ENCODE assay signal across 19 cellular contexts in genomic region chr11:131530411-131530810, GRCh38.
DNase-seq lines count a peak whose midpoint lies in the region; ATAC-seq and TF ChIP-seq lines count a peak whose summit lies in the region.
"Had no signal": no experiment of that assay in that cellular context is flagged by ENCODE, and none has a peak within 500 bp of the region (broad histone marks: within the 10 kb centered on the region; RNA-seq: fewer than 3 reads in every experiment).

No MANE protein-coding gene starts in this region.

- no peaks in the 10 kb centered on the region for H3K36me3 ChIP-seq in neural progenitor cell
- H3K36me3 ChIP-seq: SJSA1 had no signal

- H3K4me1 Mint-ChIP-seq in neural progenitor cell = peaks cover 51% of the 10 kb centered on the region
- H3K4me1 Mint-ChIP-seq: CD8-positive, alpha-beta memory T cell had no signal

- H3K4me3 Mint-ChIP-seq in neural progenitor cell = no peak overlapping the region
- H3K4me3 Mint-ChIP-seq: CD8-positive, alpha-beta memory T cell; HFFc6; IgD-negative memory B cell had no signal

- H3K27me3 ChIP-seq in neural progenitor cell = no peaks in the 10 kb centered on the region
- H3K27me3 ChIP-seq: SJSA1 had no signal

- no peak for TF ChIP-seq CTCF in neural progenitor cell (IDR thresholded peaks at IDR 0.05)

- no peak overlapping the region for H2AFZ ChIP-seq in neural progenitor cell (replicated peaks)

- no peaks in the 10 kb centered on the region for H4K20me1 ChIP-seq in neural progenitor cell (ENCODE audit: low read depth)

- H3F3A ChIP-seq in neural progenitor cell (ENCODE audit: low read depth) = peaks cover 6% of the 10 kb centered on the region

- DNase-seq in astrocyte of the hippocampus (ENCODE audit: low read depth, low spot score) (peak; percentile 62), hippocampal formation (lab: John Stamatoyannopoulos, UW) (peak; percentile 54 to 87), neural progenitor cell (ENCODE audit: low spot score) (no peak), SHP77 (lab: John Stamatoyannopoulos, UW) (no peak)
- DNase-seq: CD8-positive, alpha-beta memory T cell; DMS79; H7; HFFc6; Karpas-422; NCI-H1436; NCI-H1930; NCI-H345; NCI-H524 treated with DMSO at 0.1 percent for 48 hours; PC-3 had no signal

- no peaks in the 10 kb centered on the region for H3K79me2 ChIP-seq in neural progenitor cell (ENCODE audit: low read depth)

- no peak overlapping the region for H3K4me3 ChIP-seq in neural progenitor cell
- H3K4me3 ChIP-seq: SJSA1 had no signal

- no peaks in the 10 kb centered on the region for H3K9me3 ChIP-seq in neural progenitor cell (ENCODE audit: low read depth)
- H3K9me3 ChIP-seq: SJSA1 had no signal

- no peak overlapping the region for H3K9ac ChIP-seq in neural progenitor cell

- H3K4me2 ChIP-seq in neural progenitor cell = no peak overlapping the region

- no peaks in the 10 kb centered on the region for H3K9me3 Mint-ChIP-seq in neural progenitor cell
- H3K9me3 Mint-ChIP-seq: HFFc6 had no signal

- peak overlapping the region; percentile 4 for H3K27ac Mint-ChIP-seq in neural progenitor cell
- H3K27ac Mint-ChIP-seq: HFFc6, IgD-negative memory B cell had no signal

- ATAC-seq in HG03139 (IDR thresholded peaks at IDR 0.05; ENCODE audit: unreplicated experiment) (no peak), GM18870 (IDR thresholded peaks at IDR 0.05; ENCODE audit: unreplicated experiment) (no peak)
- ATAC-seq: PC-3 had no signal

- H3K36me3 Mint-ChIP-seq in neural progenitor cell = no peaks in the 10 kb centered on the region
- H3K36me3 Mint-ChIP-seq: CD8-positive, alpha-beta memory T cell; IgD-negative memory B cell had no signal

- H3K27ac ChIP-seq in neural progenitor cell (no peak overlapping the region), temporal lobe (ENCODE audit: low read depth, low read length) (peak overlapping the region; percentile 87)
- H3K27ac ChIP-seq: SJSA1 had no signal

- H3K27me3 Mint-ChIP-seq in neural progenitor cell (ENCODE audit: insufficient read depth, low read depth) = peaks cover 2% of the 10 kb centered on the region
- H3K27me3 Mint-ChIP-seq: CD8-positive, alpha-beta memory T cell had no signal

- peaks cover 43% of the 10 kb centered on the region for H3K4me1 ChIP-seq in neural progenitor cell
- H3K4me1 ChIP-seq: SJSA1 had no signal

Comparison
In these comparisons a context has a peak if more than half of its experiments do, and no peak if none do; other contexts are left out.
1. DNase-seq: peak in astrocyte of the hippocampus (single experiment) and hippocampal formation (2 of 2); none in neural progenitor cell (single experiment) and SHP77 (0 of 2).